ENCODE assay signal across 26 cellular contexts in the genomic region with DNA sequence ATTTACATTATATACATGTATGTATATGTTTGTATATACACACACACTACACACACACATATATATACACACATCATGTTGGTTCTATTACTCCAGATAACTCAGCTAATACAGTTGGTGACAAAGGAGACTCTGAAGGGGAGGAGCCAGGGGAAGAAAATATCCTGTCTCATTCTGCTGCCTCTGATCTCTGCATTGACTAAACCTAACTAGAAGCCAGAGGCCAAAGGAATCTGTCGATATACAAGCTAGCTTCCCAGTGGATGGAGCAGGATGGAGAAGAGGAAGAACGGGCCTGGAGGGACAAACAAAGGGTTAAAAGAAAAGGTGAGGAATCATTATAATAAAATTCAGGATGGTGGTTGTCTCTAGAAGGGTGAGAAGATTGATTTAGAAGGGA. TPM values are rescaled to one million over a fixed set of nuclear protein-coding genes. Genes with fewer than 3 reads are reported as not detected.
"Had no signal": no experiment of that assay in that cellular context is flagged by ENCODE, and none has a peak within 500 bp of the region (broad histone marks: within the 10 kb centered on the region; RNA-seq: fewer than 3 reads in every experiment).

No MANE protein-coding gene starts in this region.

- H3K36me3 ChIP-seq: Peyer's patch, SJSA1 had no signal

- H3K27ac ChIP-seq: Peyer's patch, SJSA1 had no signal

- DNase-seq: activated B cell treated with CpG ODN at 0.5 μM for 24 hours; activated CD4-positive, alpha-beta memory T cell treated with anti-CD3 and anti-CD28 coated beads, Interleukin-2, amount 10 ng/mL, durations not matched to agents 7 days and 5 days; activated CD4-positive, alpha-beta T cell treated with anti-CD3 and anti-CD28 coated beads for 1 hour; activated CD4-positive, alpha-beta T cell treated with anti-CD3 and anti-CD28 coated beads, Interleukin-2, amount 50 U/mL, for 1 hour; activated gamma-delta T cell; activated naive CD4-positive, alpha-beta T cell treated with anti-CD3 and anti-CD28 coated beads for 36 hours; activated T-cell treated with anti-CD3 and anti-CD28 coated beads for 4 hours; activated T-cell treated with anti-CD3 and anti-CD28 coated beads, Interleukin-2, amount 50 U/mL, for 48 hours; amygdala; NCI-H1092; NCI-H1417; NCI-H1930; NCI-H2171; NCI-H226; NCI-H526; NCI-H774; Peyer's patch; SHP77; T-helper 17 cell; T-helper 9 cell had no signal

- H3K4me3 ChIP-seq: Peyer's patch, SJSA1 had no signal

- FAIRE-seq: astrocyte had no signal

- H3K9me3 ChIP-seq: Peyer's patch, SJSA1 had no signal

- H3K27me3 ChIP-seq: Peyer's patch, SJSA1 had no signal

RNA-seq across cellular contexts. Expression of a gene that starts 34.6 kb away (rescaled TPM):
- total RNA-seq: activated B cell treated with CpG ODN at 0.5 μM for 24 hours; activated CD4-positive, alpha-beta memory T cell treated with anti-CD3 and anti-CD28 coated beads, Interleukin-2, amount 10 ng/mL, durations not matched to agents 7 days and 5 days; activated CD8-positive, alpha-beta memory T cell treated with anti-CD3 and anti-CD28 coated beads for 36 hours; activated naive CD4-positive, alpha-beta T cell treated with anti-CD3 and anti-CD28 coated beads for 36 hours; activated T-helper 17 cell treated with anti-CD3 and anti-CD28 coated beads, Interleukin-2, amount 50 U/mL, for 72 hours; MCF 10A; OCI-LY7; Peyer's patch; T-helper 17 cell had no signal
